ENCODE assay signal across 29 cellular contexts in the genomic region with DNA sequence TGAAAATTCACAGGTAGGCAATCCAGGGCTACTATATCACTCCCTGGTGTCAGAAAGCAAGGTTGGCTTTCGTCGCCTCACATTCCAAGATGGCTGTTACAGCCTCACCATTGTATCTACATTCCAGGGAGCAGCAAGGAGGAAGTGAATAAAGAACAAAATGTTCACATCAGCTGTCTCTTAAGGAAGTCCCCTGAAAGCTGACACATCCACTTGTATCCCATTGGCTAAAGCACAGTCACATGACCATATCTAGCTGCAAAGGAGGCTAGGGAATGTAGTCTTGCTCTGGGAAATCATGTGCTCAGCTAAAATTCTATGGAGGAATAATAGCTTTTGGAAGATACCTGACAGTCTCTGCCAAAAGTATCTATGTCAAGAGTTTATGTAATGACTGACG. TPM values are rescaled to one million over a fixed set of nuclear protein-coding genes. Genes with fewer than 3 reads are reported as not detected.
DNase-seq lines count a peak whose midpoint lies in the region; ATAC-seq, FAIRE-seq and TF ChIP-seq lines count a peak whose summit lies in the region.
"Had no signal": no experiment of that assay in that cellular context is flagged by ENCODE, and none has a peak within 500 bp of the region (broad histone marks: within the 10 kb centered on the region; RNA-seq: fewer than 3 reads in every experiment).

No MANE protein-coding gene starts in this region.

- intact Hi-C loops in IMR-90 (cut with micrococcal nuclease), result no loop called here
- intact Hi-C loops in CD4-positive, alpha-beta memory T cell (cut with micrococcal nuclease), result no loop called here

- H3K23ac ChIP-seq in IMR-90 (ENCODE audit: low read depth, low read length), result no peak overlapping the region

- H3K4me1 ChIP-seq in IMR-90 (ENCODE audit: control insufficient read depth, insufficient read depth, low read length), result no peaks in the 10 kb centered on the region
- no peaks in the 10 kb centered on the region for H3K4me1 ChIP-seq in CD4-positive, alpha-beta memory T cell (ENCODE audit: insufficient read depth, low read length)
- H3K4me1 ChIP-seq: pancreas, right atrium auricular region, transverse colon had no signal

- H2BK15ac ChIP-seq in IMR-90 (ENCODE audit: low read depth, low read length), result no peak overlapping the region

- TF ChIP-seq CTCF in IMR-90 (conservative IDR thresholded peaks at IDR 0.05; ENCODE audit: low read depth, low read length) (no peak), fibroblast of pulmonary artery (IDR thresholded peaks at IDR 0.05; ENCODE audit: low read length, missing control alignments) (no peak)

- no peaks in the 10 kb centered on the region for H3K36me3 Mint-ChIP-seq in CD4-positive, alpha-beta memory T cell
- H3K36me3 Mint-ChIP-seq: activated naive CD8-positive, alpha-beta T cell treated with anti-CD3 and anti-CD28 coated beads for 36 hours had no signal

- in situ Hi-C loops in IMR-90 (cut with MboI; ENCODE audit: low sequenced_read_pairs), result no loop called here

- H3K27me3 ChIP-seq in IMR-90 (ENCODE audit: control insufficient read depth, insufficient read depth, low read length), result peaks cover 5% of the 10 kb centered on the region; the same call in 1 of the 2 replicates
- H3K27me3 ChIP-seq in CD4-positive, alpha-beta memory T cell (ENCODE audit: insufficient read depth, low read length), result no peaks in the 10 kb centered on the region
- H3K27me3 ChIP-seq: pancreas, right atrium auricular region had no signal

- no peak overlapping the region for H3K18ac ChIP-seq in IMR-90 (ENCODE audit: low read depth, low read length)

- no peak overlapping the region for H2BK120ac ChIP-seq in IMR-90 (ENCODE audit: low read depth, low read length)

- H3K4me1 Mint-ChIP-seq in CD4-positive, alpha-beta memory T cell, result no peaks in the 10 kb centered on the region
- H3K4me1 Mint-ChIP-seq: activated CD4-positive, alpha-beta T cell treated with anti-CD3 and anti-CD28 coated beads for 36 hours; activated naive CD8-positive, alpha-beta T cell treated with anti-CD3 and anti-CD28 coated beads for 36 hours; nephron progenitor cell had no signal

- H3K79me1 ChIP-seq in IMR-90 (ENCODE audit: low read depth in 1 of 2, low read length in 2 of 2), result no peaks in the 10 kb centered on the region

- H3K9me1 ChIP-seq in IMR-90 (ENCODE audit: insufficient read depth, low read length), result no peaks in the 10 kb centered on the region

- H3K4ac ChIP-seq in IMR-90 (ENCODE audit: low read depth, low read length), result no peak overlapping the region

- H3K4me3 ChIP-seq in IMR-90 (ENCODE audit: insufficient read depth, low read depth, low read length) (no peak overlapping the region), fibroblast of pulmonary artery (replicated peaks; ENCODE audit: low read depth, low read length) (no peak overlapping the region)
- no peak overlapping the region for H3K4me3 ChIP-seq in CD4-positive, alpha-beta memory T cell (ENCODE audit: low read length in 2 of 2)
- H3K4me3 ChIP-seq: dorsolateral prefrontal cortex, hepatocyte, pancreas, right atrium auricular region, transverse colon had no signal

- H3K27ac ChIP-seq in IMR-90 (ENCODE audit: insufficient read depth, low read length), result no peak overlapping the region
- no peak overlapping the region for H3K27ac ChIP-seq in CD4-positive, alpha-beta memory T cell (ENCODE audit: low read depth, low read length)
- H3K27ac ChIP-seq: dorsolateral prefrontal cortex, epithelial cell of prostate, hepatocyte, pancreas, right atrium auricular region, transverse colon had no signal

- TF ChIP-seq RAD21 in IMR-90 (IDR thresholded peaks at IDR 0.05; ENCODE audit: low read length), result no peak

- H2AK9ac ChIP-seq in IMR-90 (replicated peaks; ENCODE audit: low read depth, low read length, poor library complexity), result no peak overlapping the region

- H4K91ac ChIP-seq in IMR-90 (ENCODE audit: insufficient read depth, low read depth, low read length), result no peak overlapping the region

- H2AFZ ChIP-seq in IMR-90 (replicated peaks; ENCODE audit: low read length, poor library complexity), result no peak overlapping the region
- H2AFZ ChIP-seq: hepatocyte had no signal

- no peak overlapping the region for H2AK5ac ChIP-seq in IMR-90 (ENCODE audit: low read depth, low read length)

- no peak overlapping the region for H4K5ac ChIP-seq in IMR-90 (ENCODE audit: low read depth, low read length)

- ATAC-seq in IMR-90 (ENCODE audit: low read depth), result no peak
- ATAC-seq: activated CD4-positive, alpha-beta T cell treated with anti-CD3 and anti-CD28 coated beads for 36 hours; pancreas had no signal

- peaks cover 0 to 7% (median 0%) of the 10 kb centered on the region in 8 donors for H3K9me3 Mint-ChIP-seq in CD4-positive, alpha-beta memory T cell
- H3K9me3 Mint-ChIP-seq: activated naive CD8-positive, alpha-beta T cell treated with anti-CD3 and anti-CD28 coated beads for 36 hours; activated T-helper 2 cell treated with anti-CD3 and anti-CD28 coated beads, Interferon-gamma antibody, Interleukin-2, Interleukin-4, amounts not matched to agents 10 μg/mL and 5 μg/mL and 100 μg/mL, durations not matched to agents 14 hours and 24 hours and 36 hours had no signal

- no peak for TF ChIP-seq POLR2A in IMR-90 (IDR thresholded peaks at IDR 0.05; ENCODE audit: low read depth, low read length)

- no peak overlapping the region for H3K4me2 ChIP-seq in IMR-90 (ENCODE audit: low read depth, low read length)
- H3K4me2 ChIP-seq: hepatocyte had no signal

- no peak overlapping the region for H3K27ac Mint-ChIP-seq in CD4-positive, alpha-beta memory T cell
- H3K27ac Mint-ChIP-seq: activated CD4-positive, alpha-beta T cell treated with anti-CD3 and anti-CD28 coated beads for 36 hours; activated naive CD8-positive, alpha-beta T cell treated with anti-CD3 and anti-CD28 coated beads for 36 hours; activated T-helper 2 cell treated with anti-CD3 and anti-CD28 coated beads, Interferon-gamma antibody, Interleukin-2, Interleukin-4, amounts not matched to agents 10 μg/mL and 5 μg/mL and 100 μg/mL, durations not matched to agents 14 hours and 24 hours and 36 hours; nephron progenitor cell had no signal

- H4K8ac ChIP-seq in IMR-90 (ENCODE audit: low read depth in 2 of 2, low read length in 2 of 2), result no peak overlapping the region

- CTCF ChIA-PET in IMR-90 (lab: Yijun Ruan, JAX), result no interaction called here
- CTCF ChIA-PET in CD4-positive, alpha-beta memory T cell (lab: Charles Lee; ENCODE audit: partially characterized antibody), result interaction anchor here (1.5 to 1.9 kb wide), 2 partner anchors 102 to 410 kb away, joined by 3 to 5 read pairs; no protein-coding TSS in a partner anchor

- H4K20me1 ChIP-seq in IMR-90 (ENCODE audit: insufficient read depth, low read length), result no peaks in the 10 kb centered on the region

- H3K36me3 ChIP-seq in IMR-90 (ENCODE audit: control insufficient read depth, insufficient read depth, low read length), result no peaks in the 10 kb centered on the region
- no peaks in the 10 kb centered on the region for H3K36me3 ChIP-seq in CD4-positive, alpha-beta memory T cell (ENCODE audit: insufficient read depth, low read length)
- H3K36me3 ChIP-seq: pancreas, right atrium auricular region, transverse colon had no signal

- H2BK5ac ChIP-seq in IMR-90 (ENCODE audit: low read depth, low read length, poor library complexity, severe bottlenecking), result no peak overlapping the region

- peaks cover 2% of the 10 kb centered on the region; the same call in 1 of the 2 replicates for H3K9me3 ChIP-seq in IMR-90 (ENCODE audit: control insufficient read depth, insufficient read depth, low read length)
- H3K9me3 ChIP-seq in CD4-positive, alpha-beta memory T cell (ENCODE audit: control insufficient read depth in 1 of 2, low read length in 2 of 2), result no peaks in the 10 kb centered on the region
- H3K9me3 ChIP-seq: pancreas, right atrium auricular region, transverse colon had no signal

- no peak overlapping the region for H3K56ac ChIP-seq in IMR-90 (ENCODE audit: extremely low read depth, insufficient read depth, low read length)

- H2BK20ac ChIP-seq in IMR-90 (ENCODE audit: low read depth, low read length), result no peak overlapping the region

- BruUV-seq in IMR-90 (replicated peaks; lab: Mats Ljungman, UMichigan), result no TSS peak

- dilution Hi-C loops in IMR-90 (cut with HindIII; ENCODE audit: low sequenced_read_pairs, unreplicated experiment), result no loop called here

- FAIRE-seq in frontal cortex (lab: Jason Lieb, UNC), result no peak
- FAIRE-seq: astrocyte, pancreas, TTC549 had no signal

- H3K9ac ChIP-seq in IMR-90 (ENCODE audit: low read depth, low read length), result no peak overlapping the region

- 80% methylated on average over 1 of the region's 3 CpGs; no CpG with 5 or more reads in 1 of the 2 experiments for WGBS in IMR-90 (ENCODE audit: extremely low coverage in 2 of 2, insufficient read length in 1 of 2), 2 experiments

- DNase-seq in EH (ENCODE audit: low read depth) (peak; percentile 33), IMR-90 (no peak), RKO (ENCODE audit: low spot score) (peak; percentile 11), fibroblast of pulmonary artery (ENCODE audit: low read depth) (peak; percentile 38), frontal cortex (ENCODE audit: low spot score in 2 of 2) (no peak), H4 (ENCODE audit: low spot score) (no peak)
- DNase-seq in activated CD4-positive, alpha-beta T cell treated with anti-CD3 and anti-CD28 coated beads, Interleukin-2, amount 50 U/mL, for 4 hours, result no peak
- DNase-seq in CD4-positive, alpha-beta memory T cell, result no peak
- DNase-seq: activated CD4-positive, alpha-beta T cell treated with anti-CD3 and anti-CD28 coated beads for 36 hours; activated naive CD8-positive, alpha-beta T cell treated with anti-CD3 and anti-CD28 coated beads for 36 hours; central memory CD4-positive, alpha-beta T cell; COR-L47; dorsolateral prefrontal cortex; foreskin melanocyte; GOT3; NCI-H1436; nephron progenitor cell; SHP77; transverse colon had no signal

- H3K27me3 Mint-ChIP-seq in CD4-positive, alpha-beta memory T cell, result peaks cover 21 to 27% of the 10 kb centered on the region in 2 donors

- POLR2A ChIA-PET in IMR-90 (lab: Charles Lee; ENCODE audit: unreplicated experiment), result no interaction called here
- POLR2A ChIA-PET in CD4-positive, alpha-beta memory T cell (lab: Charles Lee; ENCODE audit: partially characterized antibody), result no interaction called here

- H3K14ac ChIP-seq in IMR-90 (replicated peaks; ENCODE audit: low read depth, low read length), result no peak overlapping the region

- H3K4me3 Mint-ChIP-seq in CD4-positive, alpha-beta memory T cell, result no peak overlapping the region
- H3K4me3 Mint-ChIP-seq: activated CD4-positive, alpha-beta T cell treated with anti-CD3 and anti-CD28 coated beads for 36 hours; activated naive CD8-positive, alpha-beta T cell treated with anti-CD3 and anti-CD28 coated beads for 36 hours; nephron progenitor cell had no signal

RNA-seq across cellular contexts. Expression of a gene that starts 12.8 kb away (rescaled TPM):
- total RNA-seq in IMR-90 (2012; rRNA removed), result 2.2 and 2.8 TPM in 2 replicates
- polyA plus RNA-seq in IMR-90 (2012; rRNA removed), result 13.5 and 15.0 TPM in 2 replicates
- polyA plus RNA-seq in IMR-90 (2012; cell fraction: cytosol; rRNA removed), result 10.9 and 15.4 TPM in 2 replicates
- polyA plus RNA-seq in IMR-90 (2012; cell fraction: nucleus; rRNA removed; ENCODE audit: low replicate concordance), result 12.3 and 24.3 TPM in 2 replicates
- not detected for total RNA-seq in CD4-positive, alpha-beta memory T cell
- not detected for polyA plus RNA-seq in CD4-positive, alpha-beta memory T cell
- total RNA-seq in frontal cortex, result 0.41 TPM
- 4.0 TPM in 2 replicates for total RNA-seq in H4 (2014; rRNA removed; shearing (Covaris generic))

RNA-seq across cellular contexts. Expression of a gene that starts 39.1 kb away (rescaled TPM):
- not detected in 2 replicates for total RNA-seq in IMR-90 (2012; rRNA removed)
- polyA plus RNA-seq in IMR-90 (2012; rRNA removed), result not detected in 2 replicates
- not detected in 2 replicates for polyA plus RNA-seq in IMR-90 (2012; cell fraction: cytosol; rRNA removed)
- polyA plus RNA-seq in IMR-90 (2012; cell fraction: nucleus; rRNA removed; ENCODE audit: low replicate concordance), result not detected in 2 replicates
- total RNA-seq in CD4-positive, alpha-beta memory T cell, result not detected
- not detected for polyA plus RNA-seq in CD4-positive, alpha-beta memory T cell
- total RNA-seq in frontal cortex, result not detected
- not detected in 2 replicates for total RNA-seq in H4 (2014; rRNA removed; shearing (Covaris generic))
- total RNA-seq: activated CD4-positive, alpha-beta T cell treated with anti-CD3 and anti-CD28 coated beads for 36 hours; activated naive CD8-positive, alpha-beta T cell treated with anti-CD3 and anti-CD28 coated beads for 36 hours; activated T-helper 2 cell treated with anti-CD3 and anti-CD28 coated beads, Interferon-gamma antibody, Interleukin-2, Interleukin-4, amounts not matched to agents 10 μg/mL and 5 μg/mL and 100 μg/mL, durations not matched to agents 14 hours and 24 hours and 36 hours; astrocyte; Daoy; dorsolateral prefrontal cortex; hepatocyte; liver; mononuclear cell; pancreas; right atrium auricular region; transverse colon had no signal
- polyA plus RNA-seq: hepatocyte, liver, pancreas had no signal

Comparison
In these comparisons a context has a peak if more than half of its experiments do, and no peak if none do; other contexts are left out.
1. DNase-seq: peak in EH (single experiment), RKO (single experiment) and fibroblast of pulmonary artery (single experiment); none in IMR-90 (single experiment), activated CD4-positive, alpha-beta T cell treated with anti-CD3 and anti-CD28 coated beads, Interleukin-2, amount 50 U/mL, for 4 hours (0 of 2), CD4-positive, alpha-beta memory T cell (0 of 5), frontal cortex (0 of 2) and H4 (single experiment).